Comparison of ENCODE assay signal across 1 cellular context in genomic region chr12:59067068-59067467, GRCh38.
TF ChIP-seq lines count a peak whose summit lies in the region.

No MANE protein-coding gene starts in this region.

TF ChIP-seq in GM23338, 12 proteins besides CTCF, POLR2A, EP300 and RAD21 (continued from another document):
- no peak for TF ChIP-seq ZNF462 (CRISPR knock-in tag; IDR thresholded peaks at IDR 0.05)
- TF ChIP-seq ETS1 (IDR thresholded peaks at IDR 0.05) = no peak
- no peak for TF ChIP-seq POLR2AphosphoS5 (IDR thresholded peaks at IDR 0.05; ENCODE audit: low read depth)
- no peak for TF ChIP-seq EZH2phosphoT487 (IDR thresholded peaks at IDR 0.05; ENCODE audit: unreplicated experiment)
- TF ChIP-seq REST (IDR thresholded peaks at IDR 0.05; ENCODE audit: unreplicated experiment) = no peak
- TF ChIP-seq CREB1 (CRISPR knock-in tag; IDR thresholded peaks at IDR 0.05; ENCODE audit: low read depth) = no peak
TF ChIP-seq in GM23338: peak in this region for 0.
